14 cellular contexts compared by ENCODE assay signal in genomic region chrX:31590581-31591113, GRCh38.
A peak's percentile ranks its signal among the peaks of the same experiment; 100 is the strongest.
DNase-seq lines count a peak whose midpoint lies in the region; ATAC-seq and TF ChIP-seq lines count a peak whose summit lies in the region.
"Had no signal": no experiment of that assay in that cellular context is flagged by ENCODE, and none has a peak within 500 bp of the region (broad histone marks: within the 10 kb centered on the region; RNA-seq: fewer than 3 reads in every experiment).

No MANE protein-coding gene starts in this region.

- H3K4me3 ChIP-seq in cardiac fibroblast (replicated peaks in 1 of 2; ENCODE audit: low read depth in 2 of 2, low read length in 2 of 2), result no peak overlapping the region
- H3K4me3 ChIP-seq: mucosa of descending colon had no signal

- no peak for ATAC-seq in GM21737 (IDR thresholded peaks at IDR 0.05; ENCODE audit: unreplicated experiment)
- ATAC-seq: mucosa of descending colon had no signal

- DNase-seq in COLO829 (ENCODE audit: low spot score) (peak; percentile 3), NCI-H226 (peak; percentile 61), cardiac fibroblast (ENCODE audit: low read depth in 2 of 2) (peak; percentile 63), lung microvascular endothelial cell (ENCODE audit: low read depth in 2 of 2) (peak; percentile 0 to 70), NCI-H524 treated with DMSO at 0.1 percent for 48 hours (lab: John Stamatoyannopoulos, UW) (no peak), pons (ENCODE audit: low spot score) (no peak), iPS-NIHi11 (ENCODE audit: low spot score) (no peak)
- DNase-seq: activated CD8-positive, alpha-beta memory T cell treated with anti-CD3 and anti-CD28 coated beads, Interleukin-2, amount 50 U/mL, for 4 hours; CD4-positive, CD25-positive, alpha-beta regulatory T cell; mucosa of descending colon; Right ventricle myocardium superior; stimulated activated CD4-positive, alpha-beta T cell treated with anti-CD3 and anti-CD28 coated beads, Interleukin-4, amount 100 ng/mL, for 1 hour; stimulated activated naive CD4-positive, alpha-beta T cell had no signal

- no peak for TF ChIP-seq CTCF in cardiac fibroblast (IDR thresholded peaks at IDR 0.05; ENCODE audit: low read depth, low read length)

Comparison
In these comparisons a context has a peak if more than half of its experiments do, and no peak if none do; other contexts are left out.
1. DNase-seq: peak in COLO829 (single experiment), NCI-H226 (single experiment), cardiac fibroblast (2 of 2) and lung microvascular endothelial cell (2 of 2); none in NCI-H524 treated with DMSO at 0.1 percent for 48 hours (single experiment), pons (single experiment) and iPS-NIHi11 (single experiment).